Comparison of ENCODE assay signal across 8 cellular contexts in genomic region chr5:1343931-1344901, GRCh38. TPM values are rescaled to one million over a fixed set of nuclear protein-coding genes. Genes with fewer than 3 reads are reported as not detected.
A peak's percentile ranks its signal among the peaks of the same experiment; 100 is the strongest.
DNase-seq lines count a peak whose midpoint lies in the region; ATAC-seq and TF ChIP-seq lines count a peak whose summit lies in the region.

No MANE protein-coding gene starts in this region.

- H3K27me3 Mint-ChIP-seq in MCF 10A (ENCODE audit: insufficient read depth, unreplicated experiment): no peaks in the 10 kb centered on the region

- peaks cover 16% of the 10 kb centered on the region for H3K4me1 Mint-ChIP-seq in MCF 10A (ENCODE audit: insufficient read depth, unreplicated experiment)

- peak overlapping the region; percentile 78 for H3K27ac Mint-ChIP-seq in MCF 10A (ENCODE audit: low read depth, unreplicated experiment)

- POLR2A ChIA-PET in Panc1 (lab: Charles Lee): interaction anchor here (0.6 kb wide), 1 partner anchor 16 kb away, joined by 5 read pairs; no protein-coding TSS in a partner anchor
- POLR2A ChIA-PET in MCF 10A (lab: Yijun Ruan, JAX): interaction anchor here (0.6 to 3.3 kb wide), 5 partner anchors 13 to 199 kb away, joined by 3 to 18 read pairs (median 3); no protein-coding TSS in a partner anchor

- H3K27ac ChIP-seq in Panc1 (ENCODE audit: low read length) (peak overlapping the region; percentile 94), lung (ENCODE audit: low read depth in 1 of 2, low read length in 1 of 2) (peak overlapping the region; percentile 51 to 52), thymus (ENCODE audit: low read depth) (peak overlapping the region; percentile 42)

- BruUV-seq in Panc1 (replicated peaks; lab: Mats Ljungman, UMichigan) (TSS peak; percentile 82), MCF 10A (replicated peaks; lab: Mats Ljungman, UMichigan) (TSS peak; percentile 63)

- TF ChIP-seq CTCF in Panc1 (IDR thresholded peaks at IDR 0.05) (no peak), MCF 10A (IDR thresholded peaks at IDR 0.05; ENCODE audit: unreplicated experiment) (no peak), lung (IDR thresholded peaks at IDR 0.05; ENCODE audit: control extremely low read depth, extremely low read depth) (no peak)

- H3K4me3 ChIP-seq in Panc1 (ENCODE audit: low read depth in 2 of 2, low read length in 2 of 2) (peak overlapping the region; percentile 96 to 98), lung (peak overlapping the region; percentile 85), thymus (ENCODE audit: low read length) (peak overlapping the region; percentile 99)

- in situ Hi-C loops in Panc1 (cut with HindIII; ENCODE audit: low pct_unique_long_range_greater_than_20kb, low sequenced_read_pairs): no loop called here

- CTCF ChIA-PET in Panc1 (lab: Charles Lee): no interaction called here
- CTCF ChIA-PET in MCF 10A (lab: Yijun Ruan, JAX): interaction anchor here (1.0 to 1.5 kb wide), 2 partner anchors 13 to 16 kb away, joined by 4 read pairs; no protein-coding TSS in a partner anchor

- H3K36me3 ChIP-seq in Panc1 (ENCODE audit: control insufficient read depth, insufficient read depth, low read length): peaks cover 23% of the 10 kb centered on the region
- H3K36me3 ChIP-seq in lung (ENCODE audit: control insufficient read depth in 2 of 2, insufficient read depth in 2 of 2, low read length in 2 of 2): peaks cover 4 to 22% of the 10 kb centered on the region in 2 donors
- peaks cover 42% of the 10 kb centered on the region for H3K36me3 ChIP-seq in thymus (ENCODE audit: control insufficient read depth, insufficient read depth)

- 6 to 10% methylated on average over 49 to 61 of the region's 61 CpGs for WGBS in lung, 2 donors
- 10% methylated on average over 61 of the region's 61 CpGs for whole genome bisulfite sequencing in thymus

- no peaks in the 10 kb centered on the region for H3K9me3 Mint-ChIP-seq in MCF 10A (ENCODE audit: unreplicated experiment)

- H3K27me3 ChIP-seq in Panc1 (ENCODE audit: control insufficient read depth, insufficient read depth, low read length) (no peaks in the 10 kb centered on the region), lung (ENCODE audit: control insufficient read depth, insufficient read depth) (no peaks in the 10 kb centered on the region), thymus (ENCODE audit: control insufficient read depth, insufficient read depth) (no peaks in the 10 kb centered on the region)

- peaks cover 28% of the 10 kb centered on the region for H3K36me3 Mint-ChIP-seq in MCF 10A (ENCODE audit: insufficient read depth, unreplicated experiment)

- H3K4me1 ChIP-seq in Panc1 (ENCODE audit: control insufficient read depth, insufficient read depth, low read length): peaks cover 16% of the 10 kb centered on the region
- H3K4me1 ChIP-seq in lung (ENCODE audit: control insufficient read depth in 2 of 2, insufficient read depth in 2 of 2, low read length in 2 of 2): peaks cover 4 to 10% of the 10 kb centered on the region in 2 donors
- H3K4me1 ChIP-seq in thymus (ENCODE audit: control insufficient read depth, insufficient read depth, low read length): peaks cover 17% of the 10 kb centered on the region

- peak; percentile 58 for DNase-seq in NCI-H146 (lab: John Stamatoyannopoulos, UW)
- no peak for DNase-seq in NCI-H146 treated with DMSO at 0.1 percent for 48 hours (lab: John Stamatoyannopoulos, UW; ENCODE audit: unreplicated experiment)
- no peak for DNase-seq in Panc1 (ENCODE audit: low read depth, low spot score)
- DNase-seq in MCF 10A (ENCODE audit: unreplicated experiment): no peak
- no peak for DNase-seq in lung (ENCODE audit: low spot score)
- DNase-seq in T1000 (lab: John Stamatoyannopoulos, UW): no peak

- intact Hi-C loops in Panc1 (cut with micrococcal nuclease; ENCODE audit: unreplicated experiment) (no loop called here), MCF 10A (cut with micrococcal nuclease) (loop anchor here (2.0 to 10.0 kb wide), 3 partner anchors 13 to 179 kb away; partner anchors contain the start of gene SLC6A19)

- no peaks in the 10 kb centered on the region for H3K9me3 ChIP-seq in Panc1 (ENCODE audit: control insufficient read depth, insufficient read depth, low read depth, low read length)
- H3K9me3 ChIP-seq in lung (ENCODE audit: control insufficient read depth in 2 of 2, insufficient read depth in 1 of 2, low read length in 1 of 2): no peaks in the 10 kb centered on the region
- H3K9me3 ChIP-seq in thymus (ENCODE audit: control insufficient read depth): no peaks in the 10 kb centered on the region

- peak; percentile 34 for ATAC-seq in HG02840 (IDR thresholded peaks at IDR 0.05; ENCODE audit: low FRiP score, unreplicated experiment)
- ATAC-seq in Panc1: peak; percentile 49
- ATAC-seq in lung (ENCODE audit: insufficient read depth, low FRiP score): no peak

- H3K4me3 Mint-ChIP-seq in MCF 10A (ENCODE audit: unreplicated experiment): peak overlapping the region; percentile 83

RNA-seq across cellular contexts. Expression of gene CLPTM1L, which starts 0.7 kb away (rescaled TPM):
- total RNA-seq in Panc1 (2021; ENCODE audit: unreplicated experiment) (188 TPM), MCF 10A (2022) (116 and 128 TPM in 2 replicates), lung (100 to 1,000 TPM; 142 to 153 TPM)
- 187 TPM for polyA plus RNA-seq in Panc1 (2012; ENCODE audit: insufficient read length)
- polyA plus RNA-seq in lung (100 to 1,000 TPM in 1 of 2 donors, 10 to 100 TPM in 1; 79.0 to 147 TPM), thymus (60.7 TPM)

RNA-seq across cellular contexts. Expression of gene TERT, which starts 49.3 kb away (rescaled TPM):
- total RNA-seq in Panc1 (2021; ENCODE audit: unreplicated experiment) (8.9 TPM), MCF 10A (2022) (0.16 TPM in 1 of 2 replicates, not detected in the other), lung (not detected)
- polyA plus RNA-seq in Panc1 (2012; ENCODE audit: insufficient read length): 3.7 TPM
- polyA plus RNA-seq in lung (under 1 TPM in 1 of 2 donors, not detected in 1; 0.02 TPM), thymus (1.9 TPM)

Comparison
In these comparisons a context has a peak if more than half of its experiments do, and no peak if none do; other contexts are left out.
1. H3K27ac ChIP-seq: peak in every context shown above with its lines; median percentile 94 in Panc1; 52 in lung; 42 in thymus.